In the genomic region with DNA sequence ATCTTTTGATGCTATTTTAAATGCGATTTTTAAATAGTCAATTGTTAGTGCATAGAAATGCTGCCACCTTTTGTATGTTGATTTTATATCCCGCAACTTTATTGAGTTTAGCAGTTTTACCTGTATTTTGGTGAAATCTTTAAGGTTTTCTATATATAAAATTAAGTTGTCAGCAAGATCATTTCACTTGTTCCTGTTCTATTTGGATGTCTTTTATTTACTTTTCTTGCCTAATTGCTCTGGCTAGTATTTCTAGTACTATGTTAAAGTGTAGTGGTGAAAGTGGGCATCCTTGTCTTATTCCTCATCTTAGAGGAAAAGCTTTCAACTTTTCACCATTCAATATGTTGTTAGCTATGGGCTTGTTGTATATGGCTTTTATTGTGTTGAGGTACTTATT, we compare ENCODE assay signal across 33 cellular contexts.
"Had no signal": no experiment of that assay in that cellular context is flagged by ENCODE, and none has a peak within 500 bp of the region (broad histone marks: within the 10 kb centered on the region; RNA-seq: fewer than 3 reads in every experiment).

No MANE protein-coding gene starts in this region.

- DNase-seq: Karpas-422, Kasumi-1, MG63, MM.1S, NCI-H1048, NCI-H1092, NCI-H1092 treated with DMSO at 0.1 percent for 48 hours, NCI-H1105, NCI-H1105 treated with DMSO at 0.1 percent for 48 hours, NCI-H1417, NCI-H1417 treated with DMSO at 0.1 percent for 48 hours, NCI-H1436, NCI-H1436 treated with DMSO at 0.1 percent for 48 hours, NCI-H146, NCI-H1694, NCI-H1694 treated with DMSO at 0.1 percent for 48 hours, NCI-H187, NCI-H187 treated with DMSO at 0.1 percent for 48 hours, NCI-H1930, NCI-H2029, NCI-H2029 treated with DMSO at 0.1 percent for 48 hours, NCI-H2081, NCI-H2081 treated with DMSO at 0.1 percent for 48 hours, NCI-H2107, NCI-H2171, NCI-H2171 treated with DMSO at 0.1 percent for 48 hours, NCI-H2227 treated with DMSO at 0.1 percent for 48 hours, NCI-H226, NCI-H345, NCI-H446, NCI-H446 treated with DMSO at 0.1 percent for 48 hours, NCI-H510A, NCI-H510A treated with DMSO at 0.1 percent for 48 hours had no signal

- H3K4me3 ChIP-seq: MG63 had no signal

- H3K36me3 ChIP-seq: MG63 had no signal
